ENCODE assay signal across 25 cellular contexts in the genomic region with DNA sequence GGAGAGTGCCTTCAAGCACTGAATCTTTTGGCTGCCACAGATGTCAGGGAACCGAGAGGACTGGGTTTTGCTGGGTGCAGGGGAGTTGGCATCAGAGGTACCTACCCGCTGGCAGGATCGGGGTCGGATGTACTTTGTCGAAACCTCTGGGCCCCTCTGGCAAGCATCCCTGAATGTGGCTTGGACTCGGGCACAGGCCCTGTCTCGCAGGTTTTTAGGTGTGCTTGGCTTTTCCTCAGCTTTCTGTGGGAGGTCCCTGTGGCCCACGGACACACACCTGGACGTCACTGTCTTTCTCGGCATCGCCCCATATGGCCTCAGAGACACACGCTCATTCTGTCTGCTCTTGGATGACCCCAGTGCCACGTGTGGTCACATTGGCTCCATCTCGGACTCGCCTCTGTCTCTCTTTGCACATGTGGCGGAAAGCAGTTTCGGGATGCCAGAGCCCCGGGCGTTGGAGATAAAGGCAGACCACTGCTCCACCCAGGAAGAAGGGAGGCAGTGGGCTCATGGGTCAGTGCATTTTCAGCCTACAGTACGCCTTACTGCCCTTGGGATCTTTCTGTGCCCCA.
"Had no signal": no experiment of that assay in that cellular context is flagged by ENCODE, and none has a peak within 500 bp of the region (broad histone marks: within the 10 kb centered on the region; RNA-seq: fewer than 3 reads in every experiment).

No MANE protein-coding gene starts in this region.

- H3K4me1 ChIP-seq: left lung, pancreas, prostate gland, sigmoid colon, spleen, suprapubic skin, tibial artery, uterus had no signal

- H3K27me3 ChIP-seq: left lung, pancreas, sigmoid colon, spleen, suprapubic skin, tibial artery, uterus had no signal

- H3K9me3 ChIP-seq: pancreas, prostate gland, thoracic aorta, tibial artery, uterus had no signal

- H3K27ac ChIP-seq: left lung, pancreas, prostate gland, sigmoid colon, spleen, suprapubic skin, thoracic aorta, tibial artery, uterus had no signal

- ATAC-seq: left colon; left lung; mucosa of descending colon; naive thymus-derived CD4-positive, alpha-beta T cell; natural killer cell treated with Interleukin-12 subunit alpha and Interleukin-12 subunit beta and Interleukin-15 and Interleukin-18, amount 100 ng/mL, for 72 hours; pancreas; right cardiac atrium; stimulated activated effector memory CD8-positive, alpha-beta T cell treated with anti-CD3 and anti-CD28 coated beads, Interleukin-12 subunit alpha, Interleukin-12 subunit beta, amount 100 ng/mL, for 72 hours had no signal

- DNase-seq: hypothalamus; immature natural killer cell; kidney; left colon; left lung; mesendoderm; midbrain; mucosa of descending colon; naive thymus-derived CD4-positive, alpha-beta T cell; pancreas; retina; right cardiac atrium; sigmoid colon; small intestine; spleen; stimulated activated CD4-positive, alpha-beta T cell treated with anti-CD3 and anti-CD28 coated beads, Interleukin-4, amount 100 ng/mL, for 1 hour; stimulated activated naive CD4-positive, alpha-beta T cell; tibial artery; uterus had no signal

- H3K36me3 ChIP-seq: left lung, pancreas, prostate gland, sigmoid colon, spleen, suprapubic skin, thoracic aorta, tibial artery, uterus had no signal

- H3K4me3 ChIP-seq: left lung, lung, mucosa of descending colon, pancreas, prostate gland, sigmoid colon, spleen, suprapubic skin, thoracic aorta, tibial artery, uterus had no signal
